In the genomic region with DNA sequence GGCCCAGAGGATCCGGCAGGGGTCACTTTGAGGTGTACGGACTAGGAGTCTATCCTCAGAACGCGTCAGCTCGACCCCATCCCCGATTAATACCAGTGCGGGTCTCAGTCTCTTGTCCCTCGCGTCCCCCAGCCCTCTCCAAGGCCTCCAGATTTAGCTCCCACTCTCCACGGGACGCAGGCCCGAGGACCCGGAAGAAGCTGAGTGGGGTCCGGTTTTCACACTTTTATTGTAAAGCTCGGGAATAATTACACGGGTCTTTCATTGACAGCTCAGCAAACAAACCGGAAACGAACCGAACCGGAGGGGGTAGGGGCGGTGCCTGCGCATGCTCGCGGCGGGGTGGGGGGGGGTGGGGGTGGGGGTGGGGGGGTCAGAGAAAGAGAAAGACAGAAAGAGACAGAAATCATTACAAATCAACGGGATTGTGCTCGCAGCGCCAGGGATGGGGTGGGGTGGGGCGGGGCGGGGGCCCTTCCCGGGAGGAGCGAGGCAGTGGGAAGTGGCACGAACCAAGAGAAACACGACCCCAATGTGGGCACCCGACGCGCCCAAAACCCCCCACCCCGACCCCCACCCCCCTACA, we compare ENCODE assay signal across 7 cellular contexts. TPM values are rescaled to one million over a fixed set of nuclear protein-coding genes. Genes with fewer than 3 reads are reported as not detected.
DNase-seq lines count a peak whose midpoint lies in the region; ATAC-seq, FAIRE-seq and TF ChIP-seq lines count a peak whose summit lies in the region.

No MANE protein-coding gene starts in this region.

- TF ChIP-seq CTCF in GM13976 (IDR thresholded peaks at IDR 0.05; ENCODE audit: borderline replicate concordance, control extremely low read depth, extremely low read depth, insufficient read depth, missing control alignments), result no peak
- no peak for TF ChIP-seq CTCF in Peyer's patch (IDR thresholded peaks at IDR 0.05)
- TF ChIP-seq CTCF in K562 (IDR thresholded peaks at IDR 0.05 in 2 of 3, conservative IDR thresholded peaks at IDR 0.05 in 1 of 3; ENCODE audit: insufficient read depth in 2 of 3, low read depth in 1 of 3, low read length in 3 of 3), result peak in 1 of 3 experiments; percentile 5; a peak in 1 of 6 replicates

- POLR2A ChIA-PET in K562 (lab: Yijun Ruan, JAX), result interaction anchor here (0.6 to 1.8 kb wide), 3 partner anchors 8 to 317 kb away, joined by 3 to 6 read pairs (median 5); no protein-coding TSS in a partner anchor

- peak overlapping the region; percentile 93 to 97 for H3K9ac ChIP-seq in K562 (ENCODE audit: insufficient read depth in 1 of 2, low read depth in 2 of 2, low read length in 2 of 2)

- TF ChIP-seq RAD21 in K562 (CRISPR knock-in tag; conservative IDR thresholded peaks at IDR 0.05 in 1 of 2, IDR thresholded peaks at IDR 0.05 in 1 of 2), result no peak

- CTCF ChIA-PET in K562 (lab: Yijun Ruan, JAX; ENCODE audit: low intra/inter-chr PET ratio), result no interaction called here

- ATAC-seq in HG02973 (IDR thresholded peaks at IDR 0.05; ENCODE audit: unreplicated experiment) (peak; percentile 13), K562 (peak; percentile 38)

- H3K27me3 ChIP-seq in Peyer's patch, result no peaks in the 10 kb centered on the region
- no peaks in the 10 kb centered on the region for H3K27me3 ChIP-seq in K562 (ENCODE audit: control insufficient read depth in 2 of 2, insufficient read depth in 2 of 2, low read length in 2 of 2)
- no peaks in the 10 kb centered on the region for H3K27me3 ChIP-seq in small intestine (ENCODE audit: control insufficient read depth in 2 of 2, insufficient read depth in 2 of 2, low read length in 2 of 2)

- DNase-seq in GM13976 (ENCODE audit: low spot score), result peak; percentile 69
- peak in 2 of 3 donors; percentile 28 to 65 for DNase-seq in Peyer's patch
- DNase-seq in K562 (ENCODE audit: extremely low read depth in 1 of 4, low spot score in 3 of 4), result peak; percentile 61 to 85 (median 62)
- no peak for DNase-seq in small intestine
- no peak for DNase-seq in NCI-H226

- intact Hi-C loops in K562 (cut with micrococcal nuclease), result no loop called here

- H3K9me1 ChIP-seq in K562 (ENCODE audit: control insufficient read depth, insufficient read depth, low read length), result no peaks in the 10 kb centered on the region

- H3K4me3 ChIP-seq in Peyer's patch, result peak overlapping the region; percentile 56 to 82 (median 71)
- peak overlapping the region; percentile 53 for H3K4me3 ChIP-seq in K562
- peak overlapping the region; percentile 58 for H3K4me3 ChIP-seq in iPS-11a (ENCODE audit: low read depth, low read length)
- H3K4me3 ChIP-seq in small intestine (ENCODE audit: low read depth in 1 of 2, low read length in 2 of 2), result peak overlapping the region; percentile 61 to 69

- FAIRE-seq in K562 (lab: Jason Lieb, UNC) (no peak), small intestine (lab: Jason Lieb, UNC) (no peak)

- H3K9me3 ChIP-seq in Peyer's patch, result no peaks in the 10 kb centered on the region
- H3K9me3 ChIP-seq in K562 (replicated peaks; ENCODE audit: control insufficient read depth, insufficient read depth, low read depth, low read length), result no peaks in the 10 kb centered on the region
- no peaks in the 10 kb centered on the region for H3K9me3 ChIP-seq in small intestine (ENCODE audit: control insufficient read depth, low read depth)

- under 1% methylated on average over 21 of the region's 38 CpGs for WGBS in K562 (ENCODE audit: insufficient coverage, low coverage, missing lambda C conversion rate)
- WGBS in small intestine, 3 donors, result 1% methylated on average over 32 to 38 of the region's 38 CpGs

- in situ Hi-C loops in GM13976 (cut with MboI; ENCODE audit: low sequenced_read_pairs, unreplicated experiment) (no loop called here), K562 (cut with MboI) (no loop called here)

- BruUV-seq in K562 (replicated peaks; lab: Mats Ljungman, UMichigan), result no TSS peak

- H3K27ac ChIP-seq in Peyer's patch (peak overlapping the region; percentile 84 to 99 (median 94)), K562 (ENCODE audit: extremely low read depth, low read depth, low read length) (peak overlapping the region; percentile 94), small intestine (ENCODE audit: low read depth in 1 of 2, low read length in 1 of 2) (peak overlapping the region; percentile 99 to 100)

- peak overlapping the region; percentile 91 for H3K4me2 ChIP-seq in K562 (ENCODE audit: insufficient read depth, low read length)

- TF ChIP-seq EP300 in K562 (IDR thresholded peaks at IDR 0.05; ENCODE audit: low read length), result no peak

- no peaks in the 10 kb centered on the region for H3K79me2 ChIP-seq in K562 (ENCODE audit: control insufficient read depth, insufficient read depth, low read length)

- no peaks in the 10 kb centered on the region for H4K20me1 ChIP-seq in K562 (replicated peaks; ENCODE audit: control insufficient read depth, insufficient read depth, low read length)

- H3K36me3 ChIP-seq in Peyer's patch (peaks cover 0 to 14% (median 0%) of the 10 kb centered on the region in 3 donors), K562 (ENCODE audit: control insufficient read depth, insufficient read depth, low read length) (no peaks in the 10 kb centered on the region), small intestine (ENCODE audit: control insufficient read depth in 2 of 2, insufficient read depth in 2 of 2, low read length in 2 of 2) (peaks cover 0 to 7% of the 10 kb centered on the region in 2 donors)

- peak overlapping the region; percentile 71 for H2AFZ ChIP-seq in K562 (ENCODE audit: low read depth, low read length)

- H3K4me1 ChIP-seq in Peyer's patch, result peaks cover 0 to 28% (median 8%) of the 10 kb centered on the region in 4 donors
- peaks cover 15 to 40% of the 10 kb centered on the region in 2 experiments for H3K4me1 ChIP-seq in K562 (replicated peaks in 1 of 2; ENCODE audit: control insufficient read depth in 2 of 2, insufficient read depth in 2 of 2, low read length in 2 of 2)
- peaks cover 4 to 8% of the 10 kb centered on the region in 2 donors for H3K4me1 ChIP-seq in small intestine (ENCODE audit: control insufficient read depth in 2 of 2, insufficient read depth in 1 of 2, low read depth in 1 of 2, low read length in 1 of 2)

- TF ChIP-seq POLR2A in Peyer's patch (IDR thresholded peaks at IDR 0.05), result no peak
- TF ChIP-seq POLR2A in K562 (conservative IDR thresholded peaks at IDR 0.05), result no peak

TF ChIP-seq in K562, 482 proteins besides CTCF, POLR2A, EP300 and RAD21 (continues in another document):
- no peak; the same call in 1 of the 2 replicates for TF ChIP-seq ZNF644 (tag; IDR thresholded peaks at IDR 0.05; ENCODE audit: low read depth)
- no peak for TF ChIP-seq NR2C2 (CRISPR knock-in tag; IDR thresholded peaks at IDR 0.05)
- peak; percentile 30 for TF ChIP-seq NR2C2 (tag; IDR thresholded peaks at IDR 0.05)
- TF ChIP-seq PCBP1 (IDR thresholded peaks at IDR 0.05; ENCODE audit: low read depth, low read length, poor library complexity, severe bottlenecking), result no peak
- TF ChIP-seq TEAD1 (CRISPR knock-in tag; IDR thresholded peaks at IDR 0.05), result 0 out of 4 replicates have a peak, but pooled peaks of 1 of the 2 experiments have one; percentile 9
- TF ChIP-seq POU5F1 (IDR thresholded peaks at IDR 0.05; ENCODE audit: borderline replicate concordance, low read depth, low read length, partially characterized antibody), result peak; percentile 7
- TF ChIP-seq, protein P1, sequence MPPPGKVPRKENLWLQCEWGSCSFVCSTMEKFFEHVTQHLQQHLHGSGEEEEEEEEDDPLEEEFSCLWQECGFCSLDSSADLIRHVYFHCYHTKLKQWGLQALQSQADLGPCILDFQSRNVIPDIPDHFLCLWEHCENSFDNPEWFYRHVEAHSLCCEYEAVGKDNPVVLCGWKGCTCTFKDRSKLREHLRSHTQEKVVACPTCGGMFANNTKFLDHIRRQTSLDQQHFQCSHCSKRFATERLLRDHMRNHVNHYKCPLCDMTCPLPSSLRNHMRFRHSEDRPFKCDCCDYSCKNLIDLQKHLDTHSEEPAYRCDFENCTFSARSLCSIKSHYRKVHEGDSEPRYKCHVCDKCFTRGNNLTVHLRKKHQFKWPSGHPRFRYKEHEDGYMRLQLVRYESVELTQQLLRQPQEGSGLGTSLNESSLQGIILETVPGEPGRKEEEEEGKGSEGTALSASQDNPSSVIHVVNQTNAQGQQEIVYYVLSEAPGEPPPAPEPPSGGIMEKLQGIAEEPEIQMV (tag; conservative IDR thresholded peaks at IDR 0.05; ENCODE audit: low read depth), result no peak
- TF ChIP-seq ZSCAN32 (CRISPR knock-in tag; IDR thresholded peaks at IDR 0.05), result peak; percentile 9; the same call in 1 of the 2 replicates
- peak; percentile 44; the same call in 1 of the 2 replicates for TF ChIP-seq ESRRA (IDR thresholded peaks at IDR 0.05; ENCODE audit: borderline replicate concordance, low read depth)

RNA-seq across cellular contexts. Expression of a gene that starts 27.9 kb away (rescaled TPM):
- total RNA-seq in Peyer's patch, result 100 to 1,000 TPM in 3 of 4 donors, 10 to 100 TPM in 1; 64.4 to 169 (median 164) TPM
- 3.9 and 10.2 TPM in 2 replicates for total RNA-seq in K562 (2011; cell fraction: chromatin; rRNA removed; ENCODE audit: low replicate concordance)
- total RNA-seq in K562 (2011; cell fraction: nucleolus; rRNA removed), result 12.1 and 13.5 TPM in 2 replicates
- total RNA-seq in K562 (2011; cell fraction: nucleoplasm; rRNA removed), result 6.8 and 8.7 TPM in 2 replicates
- 3.3 and 3.6 TPM in 2 replicates for total RNA-seq in K562 (2014; rRNA removed)
- total RNA-seq in K562 (2014; rRNA removed; fragmentation: Illumina TruSeq; extraction: Trizol), result 0.77 and 1.1 TPM in 2 replicates
- 0.80 and 1.1 TPM in 2 replicates for total RNA-seq in K562 (2015; rRNA removed; fragmentation: Illumina TruSeq; extraction: Trizol)
- total RNA-seq in K562 (2021), result 3.2 and 3.6 TPM in 2 replicates
- polyA plus RNA-seq in K562 (2011; rRNA removed), result 1.1 and 2.3 TPM in 2 replicates
- polyA plus RNA-seq in K562 (2011; cell fraction: cytosol; rRNA removed), result 1.9 and 4.1 TPM in 2 replicates
- polyA plus RNA-seq in K562 (2011; cell fraction: nucleus; rRNA removed), result 0.95 and 3.6 TPM in 2 replicates
- polyA plus RNA-seq in K562 (2012), result 1.5 and 1.6 TPM in 2 replicates
- polyA plus RNA-seq in K562 (2014; fragmentation: Illumina TruSeq; extraction: Trizol), result 2.2 and 2.3 TPM in 2 replicates
- polyA plus RNA-seq in K562 (2014; fragmentation: Nextera tagmentation; extraction: Ambion mirVana), result under 1 TPM in 1 of 2 experiments, not detected in 1; 0.11 TPM
- 1.4 and 1.6 TPM in 2 replicates for polyA plus RNA-seq in K562 (2014; rRNA removed)
- polyA minus RNA-seq in K562 (2011; rRNA and poly(A)+ RNA removed), result 2.4 and 11.1 TPM in 2 replicates
- polyA minus RNA-seq in K562 (2011; cell fraction: cytosol; rRNA and poly(A)+ RNA removed), result 2.3 and 6.8 TPM in 2 replicates
- polyA minus RNA-seq in K562 (2011; cell fraction: nucleus; rRNA and poly(A)+ RNA removed), result 1.6 and 2.2 TPM in 2 replicates
- polyA plus RNA-seq in small intestine, result 10 to 100 TPM; 15.7 to 43.9 (median 15.9) TPM

Comparison
In these comparisons a context has a peak if more than half of its experiments do, and no peak if none do; other contexts are left out.
1. DNase-seq: peak in GM13976 (single experiment), Peyer's patch (2 of 3) and K562 (4 of 4); none in small intestine (single experiment) and NCI-H226 (single experiment).
2. RNA of a gene that starts 27.9 kb away (total RNA-seq): 64.4 to 169 TPM in Peyer's patch; 0.77 to 13.5 TPM in K562; every median in the first group is over 4 times any median in the second.
3. Peak in every context shown above with its lines, with median percentiles within 50 percentile points of each other: H3K27ac ChIP-seq and H3K4me3 ChIP-seq.